In the genomic region with DNA sequence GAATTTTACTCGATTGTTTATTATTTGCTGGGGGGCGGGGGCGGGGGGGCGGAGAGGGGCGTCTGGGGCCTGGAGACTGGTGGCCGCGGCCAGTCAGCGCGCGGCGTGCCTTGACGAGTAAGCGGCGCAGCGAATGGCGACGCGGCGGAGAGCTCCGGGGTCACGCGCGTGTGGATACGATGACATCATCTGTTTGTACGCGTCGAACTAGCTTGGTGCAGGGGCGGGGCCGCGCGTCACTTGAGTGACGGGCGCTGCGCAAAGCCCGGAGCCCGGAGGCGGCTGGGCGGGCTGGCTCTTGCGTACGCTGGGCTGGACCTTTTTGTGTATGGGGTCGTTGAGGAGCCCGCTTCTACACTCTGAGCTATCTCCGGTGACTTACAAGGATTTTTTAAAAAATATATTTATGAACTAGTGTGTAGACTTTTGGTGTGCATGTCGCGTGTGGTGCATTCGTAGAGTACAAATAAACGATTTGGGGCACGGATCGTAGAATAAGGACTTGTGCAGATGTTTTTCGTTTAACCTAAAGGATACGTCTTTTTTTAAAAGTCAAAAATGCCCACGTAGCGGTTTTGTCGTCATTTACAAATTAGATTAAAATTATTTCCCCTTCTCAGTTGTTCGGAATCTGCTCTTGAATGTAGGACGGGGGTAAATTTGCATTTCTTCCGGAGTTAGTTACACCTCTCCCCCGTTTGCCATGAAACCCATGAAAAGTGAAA, we compare ENCODE assay signal across 8 cellular contexts. TPM values are rescaled to one million over a fixed set of nuclear protein-coding genes. Genes with fewer than 3 reads are reported as not detected.
DNase-seq lines count a peak whose midpoint lies in the region; ATAC-seq and TF ChIP-seq lines count a peak whose summit lies in the region.

No MANE protein-coding gene starts in this region.

- ATAC-seq in HG02943 (IDR thresholded peaks at IDR 0.05; ENCODE audit: low read depth, unreplicated experiment) (peak; percentile 48), psoas muscle (peak; percentile 64 to 75 (median 66))

- H3K9me3 ChIP-seq in ascending aorta (no peaks in the 10 kb centered on the region), right atrium auricular region (no peaks in the 10 kb centered on the region), psoas muscle (no peaks in the 10 kb centered on the region)

- peaks cover 12% of the 10 kb centered on the region for H3K36me3 Mint-ChIP-seq in T-helper 2 cell treated with Interferon-gamma antibody and Interleukin-4, amounts not matched to agents 5 μg/mL and 100 μg/mL, for 36 hours (ENCODE audit: low read depth)

- H3K4me1 ChIP-seq in ascending aorta, result peaks cover 4 to 14% of the 10 kb centered on the region in 2 donors
- peaks cover 0 to 27% of the 10 kb centered on the region in 2 donors for H3K4me1 ChIP-seq in right atrium auricular region
- H3K4me1 ChIP-seq in psoas muscle, result peaks cover 35% of the 10 kb centered on the region
- H3K4me1 ChIP-seq in urinary bladder (ENCODE audit: insufficient read depth), result no peaks in the 10 kb centered on the region

- DNase-seq in GM13976 (ENCODE audit: low spot score) (peak; percentile 90), NCI-H187 treated with DMSO at 0.1 percent for 48 hours (lab: John Stamatoyannopoulos, UW) (peak; percentile 82), ascending aorta (ENCODE audit: low spot score in 2 of 2) (peak; percentile 92 to 99), right atrium auricular region (ENCODE audit: low spot score) (peak; percentile 99), psoas muscle (peak; percentile 99)
- peak; percentile 96 for DNase-seq in T-helper 2 cell treated with Interferon-gamma antibody and Interleukin-4, amounts not matched to agents 5 μg/mL and 100 μg/mL, for 36 hours (ENCODE audit: low spot score)

- H3K4me3 ChIP-seq in ascending aorta, result peak overlapping the region; percentile 87 to 93
- H3K4me3 ChIP-seq in right atrium auricular region, result peak overlapping the region; percentile 81 to 85
- peak overlapping the region; percentile 76 for H3K4me3 ChIP-seq in psoas muscle
- peak overlapping the region; percentile 80 for H3K4me3 ChIP-seq in urinary bladder (ENCODE audit: low read depth, low read length)

- peak overlapping the region; percentile 98 for H3K27ac ChIP-seq in ascending aorta
- H3K27ac ChIP-seq in right atrium auricular region, result peak overlapping the region; percentile 99 to 100
- H3K27ac ChIP-seq in psoas muscle, result peak overlapping the region; percentile 95
- peak overlapping the region; percentile 100 for H3K27ac ChIP-seq in urinary bladder (ENCODE audit: low read depth)

- H3K36me3 ChIP-seq in ascending aorta, result peaks cover 0 to 8% of the 10 kb centered on the region in 2 donors
- H3K36me3 ChIP-seq in right atrium auricular region, result peaks cover 7% of the 10 kb centered on the region
- no peaks in the 10 kb centered on the region for H3K36me3 ChIP-seq in psoas muscle (ENCODE audit: insufficient read depth in 1 of 2, low read depth in 1 of 2)
- H3K36me3 ChIP-seq in urinary bladder (ENCODE audit: insufficient read depth), result no peaks in the 10 kb centered on the region

- H3K9me3 Mint-ChIP-seq in T-helper 2 cell treated with Interferon-gamma antibody and Interleukin-4, amounts not matched to agents 5 μg/mL and 100 μg/mL, for 36 hours, result no peaks in the 10 kb centered on the region

- H3K27me3 Mint-ChIP-seq in T-helper 2 cell treated with Interferon-gamma antibody and Interleukin-4, amounts not matched to agents 5 μg/mL and 100 μg/mL, for 36 hours (ENCODE audit: low read depth), result peaks cover 45% of the 10 kb centered on the region

- intact Hi-C loops in ascending aorta (cut with DNase I) (loop anchor here (1.0 to 10.0 kb wide), 11 partner anchors 94 to 746 kb away; a partner anchor contains a TSS), psoas muscle (cut with DNase I) (loop anchor here (5.0 kb wide), 4 partner anchors 34 to 514 kb away; no protein-coding TSS in a partner anchor)

- H3K27ac Mint-ChIP-seq in T-helper 2 cell treated with Interferon-gamma antibody and Interleukin-4, amounts not matched to agents 5 μg/mL and 100 μg/mL, for 36 hours, result peak overlapping the region; percentile 93

- H3K27me3 ChIP-seq in ascending aorta (no peaks in the 10 kb centered on the region), right atrium auricular region (no peaks in the 10 kb centered on the region), psoas muscle (ENCODE audit: insufficient read depth in 3 of 3, low read length in 2 of 3) (no peaks in the 10 kb centered on the region)

- in situ Hi-C loops in GM13976 (cut with MboI; ENCODE audit: low sequenced_read_pairs, unreplicated experiment), result no loop called here

- 0% methylated on average over 58 of the region's 58 CpGs for WGBS in psoas muscle, 3 donors
- under 1% methylated on average over 58 of the region's 58 CpGs for WGBS in urinary bladder

- H3K4me3 Mint-ChIP-seq in T-helper 2 cell treated with Interferon-gamma antibody and Interleukin-4, amounts not matched to agents 5 μg/mL and 100 μg/mL, for 36 hours, result peak overlapping the region; percentile 91

- TF ChIP-seq CTCF in GM13976 (IDR thresholded peaks at IDR 0.05; ENCODE audit: borderline replicate concordance, control extremely low read depth, extremely low read depth, insufficient read depth, missing control alignments) (no peak), ascending aorta (IDR thresholded peaks at IDR 0.05) (no peak), right atrium auricular region (IDR thresholded peaks at IDR 0.05) (no peak), psoas muscle (IDR thresholded peaks at IDR 0.05) (no peak)

- H3K4me1 Mint-ChIP-seq in T-helper 2 cell treated with Interferon-gamma antibody and Interleukin-4, amounts not matched to agents 5 μg/mL and 100 μg/mL, for 36 hours (ENCODE audit: low read depth), result peaks cover 21% of the 10 kb centered on the region

RNA-seq across cellular contexts. Expression of a gene that starts 2.2 kb away (rescaled TPM):
- total RNA-seq in ascending aorta (91.5 TPM), right atrium auricular region (10 to 100 TPM; 54.5 to 60.9 TPM), psoas muscle (100 to 1,000 TPM in 3 of 4 donors, 10 to 100 TPM in 1; 28.3 to 160 (median 144) TPM), urinary bladder (43.7 TPM)
- polyA plus RNA-seq in psoas muscle (10 to 100 TPM; 20.6 to 76.5 (median 35.8) TPM), urinary bladder (48.2 TPM)

Comparison
In these comparisons a context has a peak if more than half of its experiments do, and no peak if none do; other contexts are left out.
1. Peak in every context shown above with its lines: DNase-seq, ATAC-seq, H3K4me3 ChIP-seq and H3K27ac ChIP-seq.